25 cellular contexts compared by ENCODE assay signal in the genomic region with DNA sequence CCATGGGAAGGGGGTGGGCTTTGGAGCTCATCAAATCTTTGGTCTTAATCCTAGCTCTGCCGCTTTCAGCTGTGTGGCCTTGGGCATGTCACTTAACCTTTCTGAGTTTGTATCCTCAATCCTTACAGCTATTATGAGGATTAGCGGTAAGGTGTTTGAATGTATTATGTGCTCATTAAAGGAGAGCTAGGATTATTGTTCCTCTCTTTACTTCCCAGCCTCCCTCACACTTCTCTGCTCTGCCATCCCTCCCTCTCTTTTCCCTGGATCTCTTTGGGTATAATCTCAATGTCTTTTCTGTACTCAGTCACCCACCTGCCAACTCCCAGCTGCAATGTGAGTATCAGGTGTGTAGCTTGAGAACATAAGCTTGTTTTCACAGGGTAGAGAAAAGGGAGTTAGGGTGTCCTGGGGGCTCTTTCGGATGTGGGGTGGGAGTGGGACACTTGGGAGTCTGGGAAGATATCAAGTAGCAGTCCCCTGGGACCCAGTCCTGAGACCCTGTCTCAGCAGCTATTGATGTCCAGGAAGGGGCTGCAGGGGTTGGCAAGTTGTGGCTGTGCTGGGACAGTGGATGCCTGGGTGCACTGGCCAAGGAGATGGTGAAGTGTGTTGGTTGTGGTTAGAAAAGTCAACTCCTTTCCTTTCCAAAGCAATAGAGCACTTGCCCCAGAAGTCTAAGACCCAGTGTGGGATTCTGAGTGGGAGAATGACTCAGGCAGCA. TPM values are rescaled to one million over a fixed set of nuclear protein-coding genes. Genes with fewer than 3 reads are reported as not detected.
DNase-seq lines count a peak whose midpoint lies in the region; ATAC-seq, FAIRE-seq and TF ChIP-seq lines count a peak whose summit lies in the region.
"Had no signal": no experiment of that assay in that cellular context is flagged by ENCODE, and none has a peak within 500 bp of the region (broad histone marks: within the 10 kb centered on the region; RNA-seq: fewer than 3 reads in every experiment).

No MANE protein-coding gene starts in this region.

- no peak overlapping the region for H3K4me2 ChIP-seq in K562 (ENCODE audit: insufficient read depth, low read length)

- intact Hi-C loops in K562 (cut with micrococcal nuclease) = no loop called here
- intact Hi-C loops in adrenal gland (cut with DNase I) = loop anchor here in 1 of 2 donors (10.0 kb wide), 2 partner anchors 68 to 258 kb away; no protein-coding TSS in a partner anchor

- peaks cover 30% of the 10 kb centered on the region for H3K4me1 Mint-ChIP-seq in mesothelial cell of epicardium

- H3K4me1 ChIP-seq in K562 (replicated peaks in 1 of 2; ENCODE audit: control insufficient read depth in 2 of 2, insufficient read depth in 2 of 2, low read length in 2 of 2) = peaks cover 2 to 23% of the 10 kb centered on the region in 2 experiments; a peak in 3 of 5 replicates
- peaks cover 9 to 11% of the 10 kb centered on the region in 2 donors for H3K4me1 ChIP-seq in adrenal gland (replicated peaks in 1 of 2)

- no peak for ATAC-seq in K562
- no peak for ATAC-seq in GM19463 (IDR thresholded peaks at IDR 0.05; ENCODE audit: unreplicated experiment)
- ATAC-seq: activated CD4-positive, CD25-positive, alpha-beta regulatory T cell treated with anti-CD3 and anti-CD28 coated beads, Interleukin-2, amount 50 U/mL, for 24 hours; activated T-cell treated with anti-CD3 and anti-CD28 coated beads, Interleukin-2, amount 50 U/mL, for 4 hours; left lung; stimulated activated naive CD8-positive, alpha-beta T cell treated with anti-CD3 and anti-CD28 coated beads, Interleukin-15, Interleukin-2, amounts not matched to agents 100 U/mL and 50 U/mL, for 24 hours had no signal

- no peak for FAIRE-seq in K562 (lab: Jason Lieb, UNC)
- FAIRE-seq: astrocyte, endothelial cell of umbilical vein had no signal

- 11% methylated on average over 3 of the region's 3 CpGs for WGBS in K562 (ENCODE audit: insufficient coverage, low coverage, missing lambda C conversion rate)
- WGBS in adrenal gland, 4 donors = 74 to 90% (median 81%) methylated on average over 3 of the region's 3 CpGs

- peak overlapping the region; percentile 83 for H3K4me3 Mint-ChIP-seq in mesothelial cell of epicardium
- H3K4me3 Mint-ChIP-seq: activated T-cell treated with anti-CD3 and anti-CD28 coated beads, Interleukin-2, amount 50 U/mL, for 4 hours had no signal

- H3K9me3 ChIP-seq in K562 (replicated peaks; ENCODE audit: control insufficient read depth, insufficient read depth, low read depth, low read length) (no peaks in the 10 kb centered on the region), adrenal gland (replicated peaks in 1 of 3) (no peaks in the 10 kb centered on the region)
- H3K9me3 ChIP-seq: left lung, neutrophil, tibial artery had no signal

- TF ChIP-seq RAD21 in K562 (CRISPR knock-in tag; conservative IDR thresholded peaks at IDR 0.05 in 1 of 2, IDR thresholded peaks at IDR 0.05 in 1 of 2) = no peak

- BruUV-seq in K562 (replicated peaks; lab: Mats Ljungman, UMichigan) = no TSS peak

- H3K36me3 ChIP-seq in K562 (ENCODE audit: control insufficient read depth, insufficient read depth, low read length) = no peaks in the 10 kb centered on the region
- H3K36me3 ChIP-seq in adrenal gland (replicated peaks in 1 of 2) = no peaks in the 10 kb centered on the region

- no peak overlapping the region for H3K9ac ChIP-seq in K562 (ENCODE audit: insufficient read depth in 1 of 2, low read depth in 2 of 2, low read length in 2 of 2)

- no peak overlapping the region for H3K27ac Mint-ChIP-seq in mesothelial cell of epicardium

- in situ Hi-C loops in K562 (cut with MboI) = no loop called here

- no peak overlapping the region for H2AFZ ChIP-seq in K562 (ENCODE audit: low read depth, low read length)

- H3K4me3 ChIP-seq in K562 = no peak overlapping the region
- H3K4me3 ChIP-seq in adrenal gland = no peak overlapping the region
- H3K4me3 ChIP-seq: left lung, tibial artery had no signal

- peaks cover 4% of the 10 kb centered on the region for H3K36me3 Mint-ChIP-seq in mesothelial cell of epicardium

- H3K27me3 ChIP-seq in K562 (ENCODE audit: control insufficient read depth in 2 of 2, insufficient read depth in 2 of 2, low read length in 2 of 2) = peaks cover 7 to 28% of the 10 kb centered on the region in 2 experiments; a peak in 4 of 5 replicates
- H3K27me3 ChIP-seq in adrenal gland = peaks cover 28% of the 10 kb centered on the region

- no peaks in the 10 kb centered on the region for H4K20me1 ChIP-seq in K562 (replicated peaks; ENCODE audit: control insufficient read depth, insufficient read depth, low read length)

- no peaks in the 10 kb centered on the region for H3K79me2 ChIP-seq in K562 (ENCODE audit: control insufficient read depth, insufficient read depth, low read length)

- no peak overlapping the region for H3K27ac ChIP-seq in K562 (ENCODE audit: extremely low read depth, low read depth, low read length)
- no peak overlapping the region for H3K27ac ChIP-seq in adrenal gland
- H3K27ac ChIP-seq: C4-2B, left lung, neutrophil, skin epidermis, tibial artery had no signal

- DNase-seq in GM10266 (ENCODE audit: extremely low spot score) (peak; percentile 23), K562 (ENCODE audit: extremely low read depth in 1 of 4, low spot score in 3 of 4) (no peak), mesothelial cell of epicardium (ENCODE audit: low spot score in 2 of 2, unreplicated experiment in 2 of 2) (no peak), cerebellar cortex (ENCODE audit: low spot score) (no peak), adrenal gland (no peak)
- DNase-seq: activated CD8-positive, alpha-beta memory T cell treated with anti-CD3 and anti-CD28 coated beads for 24 hours; activated naive CD4-positive, alpha-beta T cell treated with Interleukin-2 at 50 U/mL for 16 hours; activated T-cell treated with anti-CD3 and anti-CD28 coated beads, Interleukin-2, amount 50 U/mL, for 4 hours; immature natural killer cell; left lung; MM.1S; NCI-H1436; NCI-H524 treated with DMSO at 0.1 percent for 48 hours; RPMI8226 had no signal

- no peak for TF ChIP-seq CTCF in GM10266 (IDR thresholded peaks at IDR 0.05; ENCODE audit: control insufficient read depth, insufficient read depth, low read depth, missing control alignments)
- TF ChIP-seq CTCF in K562 (IDR thresholded peaks at IDR 0.05 in 2 of 3, conservative IDR thresholded peaks at IDR 0.05 in 1 of 3; ENCODE audit: insufficient read depth in 2 of 3, low read depth in 1 of 3, low read length in 3 of 3) = no peak
- TF ChIP-seq CTCF in mesothelial cell of epicardium (IDR thresholded peaks at IDR 0.05; ENCODE audit: unreplicated experiment) = no peak
- TF ChIP-seq CTCF in adrenal gland (IDR thresholded peaks at IDR 0.05) = no peak

- H3K27me3 Mint-ChIP-seq in mesothelial cell of epicardium (ENCODE audit: low read depth) = peaks cover 12% of the 10 kb centered on the region

- H3K9me1 ChIP-seq in K562 (ENCODE audit: control insufficient read depth, insufficient read depth, low read length) = no peaks in the 10 kb centered on the region

- H3K9me3 Mint-ChIP-seq in mesothelial cell of epicardium = no peaks in the 10 kb centered on the region
- H3K9me3 Mint-ChIP-seq: activated T-cell treated with anti-CD3 and anti-CD28 coated beads, Interleukin-2, amount 50 U/mL, for 4 hours had no signal

- no peak for TF ChIP-seq POLR2A in K562 (conservative IDR thresholded peaks at IDR 0.05)
- TF ChIP-seq POLR2A in adrenal gland (IDR thresholded peaks at IDR 0.05) = no peak

- POLR2A ChIA-PET in K562 (lab: Yijun Ruan, JAX) = interaction anchor here (0.7 to 7.6 kb wide), 2 partner anchors 19 to 46 kb away, joined by 3 to 67 read pairs; partner anchors contain the start of genes TP53 and WRAP53

- CTCF ChIA-PET in K562 (lab: Yijun Ruan, JAX; ENCODE audit: low intra/inter-chr PET ratio) = no interaction called here

- no peak for TF ChIP-seq EP300 in K562 (IDR thresholded peaks at IDR 0.05; ENCODE audit: low read length)

RNA-seq across cellular contexts. Expression of gene EFNB3, which starts 1.8 kb away (rescaled TPM):
- 0.16 and 0.19 TPM in 2 replicates for total RNA-seq in K562 (2011; cell fraction: chromatin; rRNA removed; ENCODE audit: low replicate concordance)
- total RNA-seq in K562 (2011; cell fraction: nucleolus; rRNA removed) = 0.26 TPM in 1 of 2 replicates, not detected in the other
- total RNA-seq in K562 (2011; cell fraction: nucleoplasm; rRNA removed) = 0.07 and 0.46 TPM in 2 replicates
- 0.04 TPM in 1 of 2 replicates, not detected in the other for total RNA-seq in K562 (2014; rRNA removed)
- not detected in 2 replicates for total RNA-seq in K562 (2014; rRNA removed; fragmentation: Illumina TruSeq; extraction: Trizol)
- total RNA-seq in K562 (2015; rRNA removed; fragmentation: Illumina TruSeq; extraction: Trizol) = not detected in 2 replicates
- not detected in 2 replicates for total RNA-seq in K562 (2021)
- 0.04 TPM in 1 of 2 replicates, not detected in the other for polyA plus RNA-seq in K562 (2011; rRNA removed)
- polyA plus RNA-seq in K562 (2011; cell fraction: cytosol; rRNA removed) = 0.01 TPM in 1 of 2 replicates, not detected in the other
- polyA plus RNA-seq in K562 (2011; cell fraction: nucleus; rRNA removed) = 0.17 and 0.18 TPM in 2 replicates
- 0.03 TPM in 1 of 2 replicates, not detected in the other for polyA plus RNA-seq in K562 (2012)
- polyA plus RNA-seq in K562 (2014; fragmentation: Illumina TruSeq; extraction: Trizol) = not detected in 2 replicates
- polyA plus RNA-seq in K562 (2014; fragmentation: Nextera tagmentation; extraction: Ambion mirVana) = not detected
- not detected in 2 replicates for polyA plus RNA-seq in K562 (2014; rRNA removed)
- polyA minus RNA-seq in K562 (2011; rRNA and poly(A)+ RNA removed) = 0.07 TPM in 1 of 2 replicates, not detected in the other
- polyA minus RNA-seq in K562 (2011; cell fraction: cytosol; rRNA and poly(A)+ RNA removed) = not detected in 2 replicates
- polyA minus RNA-seq in K562 (2011; cell fraction: nucleus; rRNA and poly(A)+ RNA removed) = not detected in 2 replicates
- 27.3 to 28.2 TPM (median 28.1 TPM) in 3 replicates for total RNA-seq in mesothelial cell of epicardium
- total RNA-seq in adrenal gland = 1 to 10 TPM in 4 of 8 donors, under 1 TPM in 3, not detected in 1; 0.26 to 1.5 (median 1.1) TPM
- 1 to 10 TPM in 2 of 3 donors, under 1 TPM in 1; 0.61 to 4.3 (median 1.2) TPM for polyA plus RNA-seq in adrenal gland
- total RNA-seq: mononuclear cell had no signal
- polyA plus RNA-seq: IgD-negative memory B cell, immature natural killer cell had no signal

RNA-seq across cellular contexts. Expression of gene DNAH2, which starts 10.8 kb away (rescaled TPM):
- total RNA-seq in K562 (2011; cell fraction: chromatin; rRNA removed; ENCODE audit: low replicate concordance) = 0.23 TPM in 1 of 2 replicates, not detected in the other
- under 0.01 TPM in 1 of 2 replicates, not detected in the other for total RNA-seq in K562 (2011; cell fraction: nucleolus; rRNA removed)
- total RNA-seq in K562 (2011; cell fraction: nucleoplasm; rRNA removed) = 0.07 TPM in 1 of 2 replicates, not detected in the other
- total RNA-seq in K562 (2014; rRNA removed) (not detected in 2 replicates), K562 (2014; rRNA removed; fragmentation: Illumina TruSeq; extraction: Trizol) (not detected in 2 replicates), K562 (2015; rRNA removed; fragmentation: Illumina TruSeq; extraction: Trizol) (not detected in 2 replicates), K562 (2021) (not detected in 2 replicates), mesothelial cell of epicardium (0.18 to 0.64 TPM (median 0.25 TPM) in 3 replicates), adrenal gland (under 1 TPM; 0.04 to 0.26 (median 0.12) TPM)
- polyA plus RNA-seq in K562 (2011; rRNA removed) (not detected in 2 replicates), K562 (2014; fragmentation: Illumina TruSeq; extraction: Trizol) (not detected in 2 replicates), K562 (2014; fragmentation: Nextera tagmentation; extraction: Ambion mirVana) (under 1 TPM in 1 of 2 experiments, not detected in 1; 0.03 TPM), K562 (2014; rRNA removed) (not detected in 2 replicates), adrenal gland (under 1 TPM; 0.02 to 0.08 (median 0.07) TPM)
- not detected in 2 replicates for polyA plus RNA-seq in K562 (2011; cell fraction: cytosol; rRNA removed)
- 0.03 TPM in 1 of 2 replicates, not detected in the other for polyA plus RNA-seq in K562 (2011; cell fraction: nucleus; rRNA removed)
- polyA plus RNA-seq in K562 (2012) = 0.03 TPM in 1 of 2 replicates, not detected in the other
- polyA minus RNA-seq in K562 (2011; rRNA and poly(A)+ RNA removed) = not detected in 2 replicates
- not detected in 2 replicates for polyA minus RNA-seq in K562 (2011; cell fraction: cytosol; rRNA and poly(A)+ RNA removed)
- under 0.01 TPM in 1 of 2 replicates, not detected in the other for polyA minus RNA-seq in K562 (2011; cell fraction: nucleus; rRNA and poly(A)+ RNA removed)
- total RNA-seq: activated T-cell treated with anti-CD3 and anti-CD28 coated beads, Interleukin-2, amount 50 U/mL, for 4 hours had no signal
- polyA plus RNA-seq: IgD-negative memory B cell had no signal

RNA-seq across cellular contexts. Expression of gene WRAP53, which starts 18.5 kb away (rescaled TPM):
- total RNA-seq in K562 (2011; cell fraction: chromatin; rRNA removed; ENCODE audit: low replicate concordance) = 8.2 and 18.4 TPM in 2 replicates
- total RNA-seq in K562 (2011; cell fraction: nucleolus; rRNA removed) = 17.1 and 17.3 TPM in 2 replicates
- 9.5 and 13.7 TPM in 2 replicates for total RNA-seq in K562 (2011; cell fraction: nucleoplasm; rRNA removed)
- total RNA-seq in K562 (2014; rRNA removed) (16.1 and 17.3 TPM in 2 replicates), K562 (2014; rRNA removed; fragmentation: Illumina TruSeq; extraction: Trizol) (8.2 and 9.1 TPM in 2 replicates), K562 (2015; rRNA removed; fragmentation: Illumina TruSeq; extraction: Trizol) (12.7 and 13.4 TPM in 2 replicates), K562 (2021) (18.2 and 21.8 TPM in 2 replicates), mesothelial cell of epicardium (12.3 to 13.6 TPM (median 13.1 TPM) in 3 replicates), adrenal gland (10 to 100 TPM in 1 of 8 donors, 1 to 10 TPM in 7; 3.4 to 15.3 (median 6.2) TPM)
- polyA plus RNA-seq in K562 (2011; rRNA removed) (8.9 and 11.9 TPM in 2 replicates), K562 (2014; fragmentation: Illumina TruSeq; extraction: Trizol) (14.9 and 15.3 TPM in 2 replicates), K562 (2014; fragmentation: Nextera tagmentation; extraction: Ambion mirVana) (1 to 10 TPM in 1 of 2 experiments, under 1 TPM in 1; 0.72 to 4.1 TPM), K562 (2014; rRNA removed) (15.2 and 15.9 TPM in 2 replicates), adrenal gland (10 to 100 TPM in 2 of 3 donors, 1 to 10 TPM in 1; 4.5 to 31.0 (median 21.1) TPM)
- 11.5 and 24.1 TPM in 2 replicates for polyA plus RNA-seq in K562 (2011; cell fraction: cytosol; rRNA removed)
- polyA plus RNA-seq in K562 (2011; cell fraction: nucleus; rRNA removed) = 14.9 and 24.3 TPM in 2 replicates
- 13.1 and 20.2 TPM in 2 replicates for polyA plus RNA-seq in K562 (2012)
- 5.2 and 8.3 TPM in 2 replicates for polyA minus RNA-seq in K562 (2011; rRNA and poly(A)+ RNA removed)
- polyA minus RNA-seq in K562 (2011; cell fraction: cytosol; rRNA and poly(A)+ RNA removed) = 5.6 and 12.7 TPM in 2 replicates
- 6.5 and 7.8 TPM in 2 replicates for polyA minus RNA-seq in K562 (2011; cell fraction: nucleus; rRNA and poly(A)+ RNA removed)

RNA-seq across cellular contexts. Expression of gene TP53, which starts 19.5 kb away (rescaled TPM):
- total RNA-seq in K562 (2011; cell fraction: chromatin; rRNA removed; ENCODE audit: low replicate concordance) = 51.9 and 81.8 TPM in 2 replicates
- total RNA-seq in K562 (2011; cell fraction: nucleolus; rRNA removed) = 41.2 and 53.7 TPM in 2 replicates
- 66.0 and 80.9 TPM in 2 replicates for total RNA-seq in K562 (2011; cell fraction: nucleoplasm; rRNA removed)
- total RNA-seq in K562 (2014; rRNA removed) (4.6 and 6.6 TPM in 2 replicates), K562 (2014; rRNA removed; fragmentation: Illumina TruSeq; extraction: Trizol) (5.3 and 6.2 TPM in 2 replicates), K562 (2015; rRNA removed; fragmentation: Illumina TruSeq; extraction: Trizol) (6.8 and 7.1 TPM in 2 replicates), K562 (2021) (10.6 and 11.0 TPM in 2 replicates), mesothelial cell of epicardium (98.8 to 105 TPM (median 101 TPM) in 3 replicates), adrenal gland (10 to 100 TPM; 25.8 to 85.9 (median 32.2) TPM)
- polyA plus RNA-seq in K562 (2011; rRNA removed) (14.0 and 18.7 TPM in 2 replicates), K562 (2014; fragmentation: Illumina TruSeq; extraction: Trizol) (9.2 and 9.9 TPM in 2 replicates), K562 (2014; fragmentation: Nextera tagmentation; extraction: Ambion mirVana) (1 to 10 TPM; 2.8 to 3.4 TPM), K562 (2014; rRNA removed) (12.5 and 17.7 TPM in 2 replicates), adrenal gland (10 to 100 TPM; 13.4 to 19.9 (median 17.4) TPM)
- 15.6 and 16.9 TPM in 2 replicates for polyA plus RNA-seq in K562 (2011; cell fraction: cytosol; rRNA removed)
- polyA plus RNA-seq in K562 (2011; cell fraction: nucleus; rRNA removed) = 33.1 and 41.0 TPM in 2 replicates
- polyA plus RNA-seq in K562 (2012) = 7.6 and 13.1 TPM in 2 replicates
- 7.7 and 10.0 TPM in 2 replicates for polyA minus RNA-seq in K562 (2011; rRNA and poly(A)+ RNA removed)
- polyA minus RNA-seq in K562 (2011; cell fraction: cytosol; rRNA and poly(A)+ RNA removed) = 3.4 and 4.0 TPM in 2 replicates
- polyA minus RNA-seq in K562 (2011; cell fraction: nucleus; rRNA and poly(A)+ RNA removed) = 10.4 and 13.4 TPM in 2 replicates

RNA-seq across cellular contexts. Expression of gene ATP1B2, which starts 56.1 kb away (rescaled TPM):
- 5.0 and 5.9 TPM in 2 replicates for total RNA-seq in K562 (2011; cell fraction: chromatin; rRNA removed; ENCODE audit: low replicate concordance)
- total RNA-seq in K562 (2011; cell fraction: nucleolus; rRNA removed) = 4.0 and 8.3 TPM in 2 replicates
- 9.5 and 11.4 TPM in 2 replicates for total RNA-seq in K562 (2011; cell fraction: nucleoplasm; rRNA removed)
- total RNA-seq in K562 (2014; rRNA removed) (0.23 and 1.1 TPM in 2 replicates), K562 (2014; rRNA removed; fragmentation: Illumina TruSeq; extraction: Trizol) (0.41 and 0.47 TPM in 2 replicates), K562 (2015; rRNA removed; fragmentation: Illumina TruSeq; extraction: Trizol) (0.25 and 0.68 TPM in 2 replicates), K562 (2021) (4.7 and 5.4 TPM in 2 replicates), mesothelial cell of epicardium (9.6 to 10.5 TPM (median 10.2 TPM) in 3 replicates), adrenal gland (10 to 100 TPM in 5 of 8 donors, 1 to 10 TPM in 3; 1.2 to 32.6 (median 15.5) TPM)
- polyA plus RNA-seq in K562 (2011; rRNA removed) (0.59 and 1.8 TPM in 2 replicates), K562 (2014; fragmentation: Illumina TruSeq; extraction: Trizol) (6.0 and 6.1 TPM in 2 replicates), K562 (2014; fragmentation: Nextera tagmentation; extraction: Ambion mirVana) (1 to 10 TPM in 1 of 2 experiments, under 1 TPM in 1; 0.99 to 2.4 TPM), K562 (2014; rRNA removed) (1.4 and 1.6 TPM in 2 replicates), adrenal gland (1 to 10 TPM; 7.9 to 9.2 (median 8.5) TPM)
- polyA plus RNA-seq in K562 (2011; cell fraction: cytosol; rRNA removed) = 0.97 and 1.6 TPM in 2 replicates
- 1.7 and 2.4 TPM in 2 replicates for polyA plus RNA-seq in K562 (2011; cell fraction: nucleus; rRNA removed)
- polyA plus RNA-seq in K562 (2012) = 1.4 and 2.6 TPM in 2 replicates
- 0.93 and 2.0 TPM in 2 replicates for polyA minus RNA-seq in K562 (2011; rRNA and poly(A)+ RNA removed)
- polyA minus RNA-seq in K562 (2011; cell fraction: cytosol; rRNA and poly(A)+ RNA removed) = 5.1 TPM in 2 replicates
- polyA minus RNA-seq in K562 (2011; cell fraction: nucleus; rRNA and poly(A)+ RNA removed) = 0.81 and 1.00 TPM in 2 replicates
- total RNA-seq: endothelial cell of umbilical vein, mononuclear cell had no signal
- polyA plus RNA-seq: IgD-negative memory B cell, immature natural killer cell had no signal

Comparison
In these comparisons a context has a peak if more than half of its experiments do, and no peak if none do; other contexts are left out.
1. RNA of gene EFNB3, which starts 1.8 kb away (total RNA-seq): 27.3 to 28.2 TPM in mesothelial cell of epicardium; 0.26 to 1.5 TPM in adrenal gland and 0.04 to 0.46 TPM in K562; every median in the first group is over 10 times any median in the second.